9 cellular contexts compared by ENCODE assay signal in genomic region chr22:49972163-49973017, GRCh38. TPM values are rescaled to one million over a fixed set of nuclear protein-coding genes. Genes with fewer than 3 reads are reported as not detected.
A peak's percentile ranks its signal among the peaks of the same experiment; 100 is the strongest.
DNase-seq lines count a peak whose midpoint lies in the region; ATAC-seq and TF ChIP-seq lines count a peak whose summit lies in the region.
"Had no signal": no experiment of that assay in that cellular context is flagged by ENCODE, and none has a peak within 500 bp of the region (broad histone marks: within the 10 kb centered on the region; RNA-seq: fewer than 3 reads in every experiment).

No MANE protein-coding gene starts in this region.

- intact Hi-C loops in body of pancreas (cut with DNase I): no loop called here
- intact Hi-C loops in upper lobe of right lung (cut with DNase I): no loop called here
- intact Hi-C loops in activated T-helper 1 cell treated with anti-CD3 and anti-CD28 coated beads, Interleukin-12 subunit alpha, Interleukin-12 subunit beta, Interleukin-2, Interleukin-4 antibody, amounts not matched to agents 30 ng/mL and 10 ng/mL and 1 ng/mL, durations not matched to agents 14 hours and 24 hours and 36 hours (cut with micrococcal nuclease): no loop called here

- H3K27me3 ChIP-seq in body of pancreas: no peaks in the 10 kb centered on the region
- no peaks in the 10 kb centered on the region for H3K27me3 ChIP-seq in upper lobe of right lung

- peaks cover 9% of the 10 kb centered on the region for H3K9me3 Mint-ChIP-seq in activated T-helper 1 cell treated with anti-CD3 and anti-CD28 coated beads, Interleukin-12 subunit alpha, Interleukin-12 subunit beta, Interleukin-2, Interleukin-4 antibody, amounts not matched to agents 30 ng/mL and 10 ng/mL and 1 ng/mL, durations not matched to agents 14 hours and 24 hours and 36 hours

- H3K36me3 ChIP-seq in body of pancreas (replicated peaks in 1 of 2; ENCODE audit: insufficient read depth in 1 of 2, low read depth in 2 of 2): no peaks in the 10 kb centered on the region
- no peaks in the 10 kb centered on the region for H3K36me3 ChIP-seq in upper lobe of right lung

- no peak for TF ChIP-seq POLR2A in body of pancreas (IDR thresholded peaks at IDR 0.05)

- H3K9me3 ChIP-seq in body of pancreas (no peaks in the 10 kb centered on the region), upper lobe of right lung (no peaks in the 10 kb centered on the region)

- 67 to 72% methylated on average over 22 to 34 of the region's 45 CpGs for WGBS in body of pancreas, 2 donors

- DNase-seq in activated T-cell treated with anti-CD3 and anti-CD28 coated beads, Interleukin-2, amount 50 U/mL, for 1 hour: peak; percentile 24
- DNase-seq in activated T-cell treated with anti-CD3 and anti-CD28 coated beads for 4 hours (no peak), body of pancreas (peak in 3 of 4 donors; percentile 34 to 53 (median 50)), mesenteric fat pad (ENCODE audit: low spot score) (peak; percentile 82), upper lobe of right lung (peak; percentile 77), DMS153 treated with DMSO at 0.1 percent for 48 hours (lab: John Stamatoyannopoulos, UW; ENCODE audit: unreplicated experiment) (no peak)
- no peak for DNase-seq in activated T-helper 1 cell treated with anti-CD3 and anti-CD28 coated beads, Interleukin-12 subunit alpha, Interleukin-12 subunit beta, Interleukin-2, Interleukin-4 antibody, amounts not matched to agents 30 ng/mL and 10 ng/mL and 1 ng/mL, durations not matched to agents 14 hours and 24 hours and 36 hours (ENCODE audit: low spot score)
- DNase-seq: KG1 had no signal

- H3K4me1 ChIP-seq in body of pancreas (peaks cover 45% of the 10 kb centered on the region), upper lobe of right lung (peaks cover 25% of the 10 kb centered on the region)

- H3K4me3 ChIP-seq in body of pancreas (no peak overlapping the region), upper lobe of right lung (peak overlapping the region; percentile 54)

- no peak overlapping the region for H3K27ac Mint-ChIP-seq in activated T-helper 1 cell treated with anti-CD3 and anti-CD28 coated beads, Interleukin-12 subunit alpha, Interleukin-12 subunit beta, Interleukin-2, Interleukin-4 antibody, amounts not matched to agents 30 ng/mL and 10 ng/mL and 1 ng/mL, durations not matched to agents 14 hours and 24 hours and 36 hours

- no peaks in the 10 kb centered on the region for H3K27me3 Mint-ChIP-seq in activated T-helper 1 cell treated with anti-CD3 and anti-CD28 coated beads, Interleukin-12 subunit alpha, Interleukin-12 subunit beta, Interleukin-2, Interleukin-4 antibody, amounts not matched to agents 30 ng/mL and 10 ng/mL and 1 ng/mL, durations not matched to agents 14 hours and 24 hours and 36 hours (ENCODE audit: insufficient read depth)

- TF ChIP-seq CTCF in body of pancreas (IDR thresholded peaks at IDR 0.05) (no peak), upper lobe of right lung (IDR thresholded peaks at IDR 0.05) (no peak)

- no peak for ATAC-seq in body of pancreas
- ATAC-seq in upper lobe of right lung: no peak
- ATAC-seq in HG02610 (IDR thresholded peaks at IDR 0.05; ENCODE audit: unreplicated experiment): no peak

- H3K27ac ChIP-seq in body of pancreas: no peak overlapping the region
- H3K27ac ChIP-seq in upper lobe of right lung: no peak overlapping the region

- no peak overlapping the region for H3K4me3 Mint-ChIP-seq in activated T-helper 1 cell treated with anti-CD3 and anti-CD28 coated beads, Interleukin-12 subunit alpha, Interleukin-12 subunit beta, Interleukin-2, Interleukin-4 antibody, amounts not matched to agents 30 ng/mL and 10 ng/mL and 1 ng/mL, durations not matched to agents 14 hours and 24 hours and 36 hours

- peaks cover 7% of the 10 kb centered on the region for H3K36me3 Mint-ChIP-seq in activated T-helper 1 cell treated with anti-CD3 and anti-CD28 coated beads, Interleukin-12 subunit alpha, Interleukin-12 subunit beta, Interleukin-2, Interleukin-4 antibody, amounts not matched to agents 30 ng/mL and 10 ng/mL and 1 ng/mL, durations not matched to agents 14 hours and 24 hours and 36 hours (ENCODE audit: low read depth)

- H3K4me1 Mint-ChIP-seq in activated T-helper 1 cell treated with anti-CD3 and anti-CD28 coated beads, Interleukin-12 subunit alpha, Interleukin-12 subunit beta, Interleukin-2, Interleukin-4 antibody, amounts not matched to agents 30 ng/mL and 10 ng/mL and 1 ng/mL, durations not matched to agents 14 hours and 24 hours and 36 hours (ENCODE audit: low read depth): peaks cover 36% of the 10 kb centered on the region

RNA-seq across cellular contexts. Expression of gene PIM3, which starts 11.8 kb away (rescaled TPM):
- total RNA-seq in body of pancreas: 10 to 100 TPM; 57.3 to 98.9 TPM
- 124 TPM for total RNA-seq in mesenteric fat pad
- total RNA-seq in upper lobe of right lung: 119 TPM
- total RNA-seq in activated T-helper 1 cell treated with anti-CD3 and anti-CD28 coated beads, Interleukin-12 subunit alpha, Interleukin-12 subunit beta, Interleukin-2, Interleukin-4 antibody, amounts not matched to agents 30 ng/mL and 10 ng/mL and 1 ng/mL, durations not matched to agents 14 hours and 24 hours and 36 hours: 290 and 291 TPM in 2 replicates

RNA-seq across cellular contexts. Expression of gene IL17REL, which starts 40.2 kb away (rescaled TPM):
- total RNA-seq in body of pancreas: not detected
- total RNA-seq in mesenteric fat pad: not detected
- total RNA-seq in upper lobe of right lung: not detected
- 0.05 TPM in 1 of 2 replicates, not detected in the other for total RNA-seq in activated T-helper 1 cell treated with anti-CD3 and anti-CD28 coated beads, Interleukin-12 subunit alpha, Interleukin-12 subunit beta, Interleukin-2, Interleukin-4 antibody, amounts not matched to agents 30 ng/mL and 10 ng/mL and 1 ng/mL, durations not matched to agents 14 hours and 24 hours and 36 hours

RNA-seq across cellular contexts. Expression of gene CRELD2, which starts 54.0 kb away (rescaled TPM):
- total RNA-seq in body of pancreas (100 to 1,000 TPM in 1 of 2 donors, 10 to 100 TPM in 1; 73.9 to 201 TPM), mesenteric fat pad (36.5 TPM), upper lobe of right lung (44.2 TPM)
- total RNA-seq in activated T-helper 1 cell treated with anti-CD3 and anti-CD28 coated beads, Interleukin-12 subunit alpha, Interleukin-12 subunit beta, Interleukin-2, Interleukin-4 antibody, amounts not matched to agents 30 ng/mL and 10 ng/mL and 1 ng/mL, durations not matched to agents 14 hours and 24 hours and 36 hours: 48.1 and 51.0 TPM in 2 replicates

RNA-seq across cellular contexts. Expression of gene ALG12, which starts 54.2 kb away (rescaled TPM):
- total RNA-seq in body of pancreas: 10 to 100 TPM; 16.2 to 17.9 TPM
- total RNA-seq in mesenteric fat pad: 12.5 TPM
- 28.1 TPM for total RNA-seq in upper lobe of right lung
- 13.1 and 18.5 TPM in 2 replicates for total RNA-seq in activated T-helper 1 cell treated with anti-CD3 and anti-CD28 coated beads, Interleukin-12 subunit alpha, Interleukin-12 subunit beta, Interleukin-2, Interleukin-4 antibody, amounts not matched to agents 30 ng/mL and 10 ng/mL and 1 ng/mL, durations not matched to agents 14 hours and 24 hours and 36 hours

Comparison
In these comparisons a context has a peak if more than half of its experiments do, and no peak if none do; other contexts are left out.
1. DNase-seq: peak in activated T-cell treated with anti-CD3 and anti-CD28 coated beads, Interleukin-2, amount 50 U/mL, for 1 hour (single experiment), body of pancreas (3 of 4), mesenteric fat pad (single experiment) and upper lobe of right lung (single experiment); none in activated T-cell treated with anti-CD3 and anti-CD28 coated beads for 4 hours (single experiment), DMS153 treated with DMSO at 0.1 percent for 48 hours (single experiment) and activated T-helper 1 cell treated with anti-CD3 and anti-CD28 coated beads, Interleukin-12 subunit alpha, Interleukin-12 subunit beta, Interleukin-2, Interleukin-4 antibody, amounts not matched to agents 30 ng/mL and 10 ng/mL and 1 ng/mL, durations not matched to agents 14 hours and 24 hours and 36 hours (single experiment).